ENCODE assay signal across 8 cellular contexts in genomic region chr1:11736746-11737639, GRCh38. TPM values are rescaled to one million over a fixed set of nuclear protein-coding genes. Genes with fewer than 3 reads are reported as not detected.
DNase-seq lines count a peak whose midpoint lies in the region; ATAC-seq and TF ChIP-seq lines count a peak whose summit lies in the region.

No MANE protein-coding gene starts in this region.

- H3K9me3 ChIP-seq in right cardiac atrium (ENCODE audit: control insufficient read depth, low read length): no peaks in the 10 kb centered on the region
- H3K9me3 ChIP-seq in psoas muscle: no peaks in the 10 kb centered on the region

- H3K4me1 ChIP-seq in right cardiac atrium (ENCODE audit: control insufficient read depth, insufficient read depth, low read length) (peaks cover 4% of the 10 kb centered on the region), psoas muscle (peaks cover 17% of the 10 kb centered on the region)

- H3K27me3 ChIP-seq in right cardiac atrium (ENCODE audit: control insufficient read depth, insufficient read depth): no peaks in the 10 kb centered on the region
- H3K27me3 ChIP-seq in psoas muscle (ENCODE audit: insufficient read depth in 3 of 3, low read length in 2 of 3): no peaks in the 10 kb centered on the region

- no peaks in the 10 kb centered on the region for H3K36me3 ChIP-seq in psoas muscle (ENCODE audit: insufficient read depth in 1 of 2, low read depth in 1 of 2)

- no peak for TF ChIP-seq CTCF in psoas muscle (IDR thresholded peaks at IDR 0.05)

- DNase-seq in DMS79 (lab: John Stamatoyannopoulos, UW) (peak; percentile 36), RPMI7951 (ENCODE audit: low read depth) (peak; percentile 59), right cardiac atrium (peak; percentile 76 to 83 (median 82)), psoas muscle (peak; percentile 84), NCI-H1694 treated with DMSO at 0.1 percent for 48 hours (lab: John Stamatoyannopoulos, UW) (no peak), NCI-H1436 (lab: John Stamatoyannopoulos, UW) (no peak)

- H3K27ac ChIP-seq in angular gyrus (ENCODE audit: low read depth, low read length): peak overlapping the region; percentile 91
- peak overlapping the region; percentile 25 for H3K27ac ChIP-seq in right cardiac atrium (ENCODE audit: low read length)
- H3K27ac ChIP-seq in psoas muscle: peak overlapping the region; percentile 87

- peak overlapping the region; percentile 67 for H3K4me3 ChIP-seq in right cardiac atrium (ENCODE audit: low read length)
- H3K4me3 ChIP-seq in psoas muscle: peak overlapping the region; percentile 72

- intact Hi-C loops in right cardiac atrium (cut with DNase I) (no loop called here), psoas muscle (cut with DNase I) (loop anchor here in 1 of 2 donors (5.0 to 10.0 kb wide), 2 partner anchors 50 to 462 kb away; partner anchors contain the start of gene UBIAD1)

- 12% methylated on average over 15 of the region's 15 CpGs for WGBS in right cardiac atrium
- WGBS in psoas muscle, 3 donors: 9 to 11% (median 9%) methylated on average over 15 of the region's 15 CpGs

- ATAC-seq in HG03354 (IDR thresholded peaks at IDR 0.05; ENCODE audit: poor library complexity, severe bottlenecking, unreplicated experiment) (peak; percentile 49), right cardiac atrium (peak; percentile 40 to 66), psoas muscle (peak; percentile 71 to 79 (median 77))

RNA-seq across cellular contexts. Expression of gene AGTRAP, which starts 1.1 kb away (rescaled TPM):
- total RNA-seq in RPMI7951 (2014; rRNA removed; shearing (Covaris generic)): 53.5 and 94.5 TPM in 2 replicates
- 10 to 100 TPM; 17.5 to 25.0 (median 21.9) TPM for total RNA-seq in right cardiac atrium
- polyA plus RNA-seq in right cardiac atrium: 23.9 TPM
- total RNA-seq in psoas muscle: 10 to 100 TPM; 28.5 to 46.0 (median 42.2) TPM
- polyA plus RNA-seq in psoas muscle: 100 to 1,000 TPM in 2 of 3 donors, 10 to 100 TPM in 1; 36.9 to 179 (median 138) TPM

RNA-seq across cellular contexts. Expression of gene C1orf167, which starts 25.0 kb away (rescaled TPM):
- not detected in 2 replicates for total RNA-seq in RPMI7951 (2014; rRNA removed; shearing (Covaris generic))
- 1 to 10 TPM; 1.3 to 2.7 (median 2.0) TPM for total RNA-seq in right cardiac atrium
- 4.0 TPM for polyA plus RNA-seq in right cardiac atrium
- total RNA-seq in psoas muscle: 1 to 10 TPM; 1.8 to 5.3 (median 3.4) TPM
- polyA plus RNA-seq in psoas muscle: 1 to 10 TPM; 1.9 to 2.5 (median 2.1) TPM

RNA-seq across cellular contexts. Expression of gene DRAXIN, which starts 45.5 kb away (rescaled TPM):
- under 0.01 and 0.10 TPM in 2 replicates for total RNA-seq in RPMI7951 (2014; rRNA removed; shearing (Covaris generic))
- total RNA-seq in right cardiac atrium (under 1 TPM in 3 of 4 donors, not detected in 1; 0.03 to 0.08 (median 0.03) TPM), psoas muscle (under 1 TPM in 1 of 4 donors, not detected in 3; 0.04 TPM)
- polyA plus RNA-seq in right cardiac atrium (0.02 TPM), psoas muscle (under 1 TPM in 2 of 3 donors, not detected in 1; 0.01 to 0.65 TPM)

RNA-seq across cellular contexts. Expression of gene MAD2L2, which starts 56.0 kb away (rescaled TPM):
- 143 and 155 TPM in 2 replicates for total RNA-seq in RPMI7951 (2014; rRNA removed; shearing (Covaris generic))
- total RNA-seq in right cardiac atrium (10 to 100 TPM; 15.5 to 20.3 (median 16.7) TPM), psoas muscle (10 to 100 TPM; 25.9 to 39.0 (median 28.8) TPM)
- polyA plus RNA-seq in right cardiac atrium (22.8 TPM), psoas muscle (10 to 100 TPM; 39.1 to 61.8 (median 40.5) TPM)

Comparison
In these comparisons a context has a peak if more than half of its experiments do, and no peak if none do; other contexts are left out.
1. DNase-seq: peak in DMS79 (single experiment), RPMI7951 (single experiment), right cardiac atrium (3 of 3) and psoas muscle (2 of 2); none in NCI-H1694 treated with DMSO at 0.1 percent for 48 hours (single experiment) and NCI-H1436 (single experiment).
2. H3K27ac ChIP-seq: peak in every context shown above with its lines; median percentile 91 in angular gyrus; 87 in psoas muscle; 25 in right cardiac atrium.
3. Peak in every context shown above with its lines, with median percentiles within 50 percentile points of each other: ATAC-seq.